In genomic region chr1:1232224-1232800, GRCh38 we compare ENCODE assay signal across 1 cellular context.
TF ChIP-seq lines count a peak whose summit lies in the region.

B3GALT6 (plus strand) TSS chr1:1232237; CDS start chr1:1232279, 42 bp downstream.

TF ChIP-seq in GM12878, 131 proteins besides CTCF, POLR2A, EP300 and RAD21 (continued from another document):
- TF ChIP-seq NKRF (conservative IDR thresholded peaks at IDR 0.05): peak; percentile 34; the same call in 1 of the 2 replicates
- TF ChIP-seq LARP7 (IDR thresholded peaks at IDR 0.05): peak; percentile 50; the same call in 1 of the 2 replicates
- no peak for TF ChIP-seq IRF3 (IDR thresholded peaks at IDR 0.05)
- TF ChIP-seq BHLHE40 (IDR thresholded peaks at IDR 0.05; ENCODE audit: borderline replicate concordance in 1 of 2, low read depth in 2 of 2, low read length in 1 of 2): peak in 1 of 2 experiments; percentile 64; a peak in 2 of 4 replicates
- TF ChIP-seq MYC (IDR thresholded peaks at IDR 0.05; ENCODE audit: insufficient read depth, insufficient read length, insufficient replicate concordance, low read length, severe bottlenecking): peak; percentile 64
- TF ChIP-seq EED (IDR thresholded peaks at IDR 0.05; ENCODE audit: low read depth): no peak
- TF ChIP-seq IKZF1 (conservative IDR thresholded peaks at IDR 0.05): no peak
- no peak for TF ChIP-seq RBBP5 (conservative IDR thresholded peaks at IDR 0.05)
- TF ChIP-seq CHD2 (IDR thresholded peaks at IDR 0.05; ENCODE audit: borderline replicate concordance, low read depth, low read length): no peak
- TF ChIP-seq TBL1XR1 (IDR thresholded peaks at IDR 0.05; ENCODE audit: low read depth, low read length): no peak
- no peak for TF ChIP-seq WRNIP1 (IDR thresholded peaks at IDR 0.05; ENCODE audit: borderline replicate concordance, low read depth, low read length)
